Comparison of ENCODE assay signal across 8 cellular contexts in the genomic region with DNA sequence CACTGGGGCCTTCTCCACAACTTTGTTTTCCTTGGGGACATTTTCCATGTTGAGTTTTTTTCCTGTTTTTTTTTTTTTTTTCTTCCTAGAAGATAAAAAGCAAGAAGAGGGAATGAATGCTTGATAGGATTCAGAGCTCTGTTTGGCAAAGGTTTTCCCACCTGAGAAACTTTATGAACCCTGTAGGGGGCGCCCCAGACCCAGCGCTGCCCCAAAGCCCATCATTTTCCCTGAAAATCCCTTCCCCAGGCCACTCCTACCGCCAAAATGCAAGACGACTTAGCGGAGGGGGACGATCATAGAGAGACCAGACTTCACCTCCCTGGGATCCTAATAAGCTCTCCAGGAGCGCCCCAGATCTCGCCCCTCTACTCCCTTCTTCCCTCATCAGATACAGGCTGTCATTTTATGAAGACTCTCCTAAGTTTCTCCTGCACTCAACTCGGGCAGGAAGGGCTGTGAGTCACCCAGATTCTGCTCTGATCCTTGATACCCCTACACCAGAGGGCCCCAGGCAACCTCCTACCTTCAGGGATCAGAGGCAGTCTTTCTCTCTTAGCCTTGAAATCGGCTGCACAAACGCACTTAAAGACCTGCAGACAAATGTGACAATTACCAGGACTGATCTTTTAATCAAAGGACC. TPM values are rescaled to one million over a fixed set of nuclear protein-coding genes. Genes with fewer than 3 reads are reported as not detected.
DNase-seq lines count a peak whose midpoint lies in the region; ATAC-seq and TF ChIP-seq lines count a peak whose summit lies in the region.

No MANE protein-coding gene starts in this region.

- TF ChIP-seq CTCF in spleen (IDR thresholded peaks at IDR 0.05 in 8 of 11, conservative IDR thresholded peaks at IDR 0.05 in 3 of 11) = peak in 4 of 11 experiments; percentile 18 to 35 (median 28)

- peak; percentile 36 for DNase-seq in NCI-H1436 (lab: John Stamatoyannopoulos, UW)
- no peak for DNase-seq in NCI-H1436 treated with DMSO at 0.1 percent for 48 hours (lab: John Stamatoyannopoulos, UW)
- peak; percentile 18 to 69 for DNase-seq in NCI-H524 (lab: John Stamatoyannopoulos, UW)
- DNase-seq in ecto neural progenitor cell (ENCODE audit: low spot score) = peak; percentile 61
- peak; percentile 26 for DNase-seq in stimulated activated CD8-positive, alpha-beta memory T cell treated with anti-CD3 and anti-CD28 coated beads, Interleukin-4, amount 100 ng/mL, for 48 hours
- DNase-seq in right cardiac atrium = no peak
- no peak for DNase-seq in activated CD4-positive, CD25-positive, alpha-beta regulatory T cell (lab: John Stamatoyannopoulos, UW)
- DNase-seq in spleen = no peak

- H3K9me3 ChIP-seq in right cardiac atrium (ENCODE audit: control insufficient read depth, low read length) = no peaks in the 10 kb centered on the region
- H3K9me3 ChIP-seq in spleen = no peaks in the 10 kb centered on the region

- H3K27ac ChIP-seq in right cardiac atrium (ENCODE audit: low read length) (no peak overlapping the region), spleen (no peak overlapping the region)

- no peaks in the 10 kb centered on the region for H3K36me3 ChIP-seq in spleen

- 4% methylated on average over 11 of the region's 11 CpGs for WGBS in right cardiac atrium
- WGBS in spleen, 5 donors = 9 to 21% (median 18%) methylated on average over 10 to 11 of the region's 11 CpGs

- intact Hi-C loops in right cardiac atrium (cut with DNase I) (no loop called here), spleen (cut with DNase I; ENCODE audit: low total_unique reads) (no loop called here)

- ATAC-seq in right cardiac atrium = no peak

- H3K27me3 ChIP-seq in right cardiac atrium (ENCODE audit: control insufficient read depth, insufficient read depth) (no peaks in the 10 kb centered on the region), spleen (replicated peaks in 1 of 7) (peaks cover 0 to 24% (median 0%) of the 10 kb centered on the region in 7 donors)

- no peak overlapping the region for H3K4me3 ChIP-seq in right cardiac atrium (ENCODE audit: low read length)
- peak overlapping the region in 3 of 8 donors; percentile 35 to 69 (median 49) for H3K4me3 ChIP-seq in spleen

- H3K4me1 ChIP-seq in right cardiac atrium (ENCODE audit: control insufficient read depth, insufficient read depth, low read length) (no peaks in the 10 kb centered on the region), spleen (no peaks in the 10 kb centered on the region)

- TF ChIP-seq POLR2A in spleen (IDR thresholded peaks at IDR 0.05) = no peak

RNA-seq across cellular contexts. Expression of a gene that starts 1.4 kb away (rescaled TPM):
- total RNA-seq in right cardiac atrium (1 to 10 TPM; 1.2 to 4.7 (median 3.4) TPM), spleen (1 to 10 TPM; 1.8 to 5.1 (median 2.8) TPM)
- polyA plus RNA-seq in right cardiac atrium (2.4 TPM), spleen (1 to 10 TPM; 2.1 to 4.8 (median 3.8) TPM)

RNA-seq across cellular contexts. Expression of a gene that starts 12.1 kb away (rescaled TPM):
- total RNA-seq in right cardiac atrium = not detected
- polyA plus RNA-seq in right cardiac atrium = not detected
- not detected for total RNA-seq in spleen
- polyA plus RNA-seq in spleen = not detected

RNA-seq across cellular contexts. Expression of a gene that starts 28.9 kb away (rescaled TPM):
- total RNA-seq in right cardiac atrium (10 to 100 TPM in 3 of 4 donors, 1 to 10 TPM in 1; 3.1 to 20.6 (median 19.4) TPM), spleen (1 to 10 TPM in 6 of 7 donors, not detected in 1; 1.7 to 5.2 (median 2.8) TPM)
- polyA plus RNA-seq in right cardiac atrium (7.6 TPM), spleen (1 to 10 TPM in 2 of 3 donors, under 1 TPM in 1; 0.39 to 3.2 (median 2.3) TPM)

Comparison
In these comparisons a context has a peak if more than half of its experiments do, and no peak if none do; other contexts are left out.
1. DNase-seq: peak in NCI-H1436 (single experiment), NCI-H524 (2 of 2), ecto neural progenitor cell (single experiment) and stimulated activated CD8-positive, alpha-beta memory T cell treated with anti-CD3 and anti-CD28 coated beads, Interleukin-4, amount 100 ng/mL, for 48 hours (single experiment); none in NCI-H1436 treated with DMSO at 0.1 percent for 48 hours (single experiment), right cardiac atrium (0 of 3), activated CD4-positive, CD25-positive, alpha-beta regulatory T cell (0 of 4) and spleen (single experiment).